1 cellular context compared by ENCODE assay signal in genomic region chr1:112793631-112794565, GRCh38.
TF ChIP-seq lines count a peak whose summit lies in the region.

No MANE protein-coding gene starts in this region.

TF ChIP-seq in H1, 55 proteins besides CTCF, POLR2A, EP300 and RAD21:
- no peak for TF ChIP-seq CTBP2 (IDR thresholded peaks at IDR 0.05; ENCODE audit: borderline replicate concordance, insufficient read depth, insufficient read length, low read length)
- TF ChIP-seq E2F6 (IDR thresholded peaks at IDR 0.05): peak; percentile 40; the same call in 1 of the 2 replicates
- peak; percentile 23 for TF ChIP-seq ASH2L (IDR thresholded peaks at IDR 0.05; ENCODE audit: low read length)
